Comparison of ENCODE assay signal across 1 cellular context in genomic region chr3:89256395-89256794, GRCh38.
TF ChIP-seq lines count a peak whose summit lies in the region.

No MANE protein-coding gene starts in this region.

TF ChIP-seq in HEK293, 187 proteins besides CTCF, POLR2A, EP300 and RAD21 (continued from another document):
- TF ChIP-seq ZNF518A (tag by site-specific recombination; conservative IDR thresholded peaks at IDR 0.05; ENCODE audit: low read depth) (no peak; the same call in 1 of the 2 replicates), ZNF660 (tag by site-specific recombination; IDR thresholded peaks at IDR 0.05) (no peak), ZNF610 (tag by site-specific recombination; IDR thresholded peaks at IDR 0.05; ENCODE audit: borderline replicate concordance) (no peak), ZNF394 (tag by site-specific recombination; IDR thresholded peaks at IDR 0.05; ENCODE audit: borderline replicate concordance) (peak; percentile 74; the same call in 1 of the 2 replicates), PRDM4 (tag by site-specific recombination; IDR thresholded peaks at IDR 0.05) (no peak), ZBTB11 (tag by site-specific recombination; conservative IDR thresholded peaks at IDR 0.05; ENCODE audit: low read depth) (peak; percentile 37; the same call in 1 of the 2 replicates), ZNF830 (tag by site-specific recombination; IDR thresholded peaks at IDR 0.05; ENCODE audit: low read depth) (no peak), ZNF76 (tag by site-specific recombination; IDR thresholded peaks at IDR 0.05; ENCODE audit: borderline replicate concordance, low read depth) (no peak), OVOL3 (tag by site-specific recombination; IDR thresholded peaks at IDR 0.05) (no peak), TCF7L2 (IDR thresholded peaks at IDR 0.05; ENCODE audit: borderline replicate concordance, low read depth, low read length) (no peak), GLI2 (tag by site-specific recombination; IDR thresholded peaks at IDR 0.05; ENCODE audit: borderline replicate concordance, low read depth) (no peak), ZNF747 (tag by site-specific recombination; IDR thresholded peaks at IDR 0.05) (no peak), ZNF555 (tag by site-specific recombination; conservative IDR thresholded peaks at IDR 0.05) (peak; percentile 43), ZNF692 (tag by site-specific recombination; IDR thresholded peaks at IDR 0.05) (no peak), KLF9 (tag by site-specific recombination; IDR thresholded peaks at IDR 0.05; ENCODE audit: low read depth) (no peak), ZNF341 (tag by site-specific recombination; IDR thresholded peaks at IDR 0.05; ENCODE audit: low read depth) (no peak), ELK4 (IDR thresholded peaks at IDR 0.05; ENCODE audit: borderline replicate concordance, low read depth, low read length) (no peak), ZNF510 (tag by site-specific recombination; IDR thresholded peaks at IDR 0.05; ENCODE audit: insufficient replicate concordance) (peak; percentile 13), ZBTB21 (tag by site-specific recombination; IDR thresholded peaks at IDR 0.05) (no peak), ZNF701 (tag by site-specific recombination; IDR thresholded peaks at IDR 0.05) (no peak), SETDB1 (IDR thresholded peaks at IDR 0.05; ENCODE audit: insufficient read length, low read length) (no peak), BCL6B (tag by site-specific recombination; IDR thresholded peaks at IDR 0.05) (no peak), ZNF404 (tag by site-specific recombination; IDR thresholded peaks at IDR 0.05) (no peak), ZFP41 (tag by site-specific recombination; IDR thresholded peaks at IDR 0.05; ENCODE audit: borderline replicate concordance) (no peak), ZBTB8A (tag by site-specific recombination; IDR thresholded peaks at IDR 0.05) (0 out of 2 replicates have a peak, but pooled peaks have one; percentile 35), ZNF280C (tag by site-specific recombination; IDR thresholded peaks at IDR 0.05) (no peak), GFI1B (tag by site-specific recombination; IDR thresholded peaks at IDR 0.05) (no peak), ZNF654 (tag by site-specific recombination; IDR thresholded peaks at IDR 0.05; ENCODE audit: low read depth) (peak; percentile 16; the same call in 1 of the 2 replicates), ZBTB10 (tag by site-specific recombination; IDR thresholded peaks at IDR 0.05) (no peak), PBX3 (CRISPR knock-in tag; IDR thresholded peaks at IDR 0.05) (no peak), ZNF843 (tag by site-specific recombination; IDR thresholded peaks at IDR 0.05) (no peak), ZNF624 (tag by site-specific recombination; IDR thresholded peaks at IDR 0.05) (no peak), BCL11A (tag by site-specific recombination; IDR thresholded peaks at IDR 0.05; ENCODE audit: low read depth) (no peak)
TF ChIP-seq in HEK293: peak in this region for 10.
